8 cellular contexts compared by ENCODE assay signal in genomic region chr1:156749429-156750118, GRCh38. TPM values are rescaled to one million over a fixed set of nuclear protein-coding genes. Genes with fewer than 3 reads are reported as not detected.
A peak's percentile ranks its signal among the peaks of the same experiment; 100 is the strongest.
DNase-seq lines count a peak whose midpoint lies in the region; ATAC-seq and TF ChIP-seq lines count a peak whose summit lies in the region.

No MANE protein-coding gene starts in this region.

- peaks cover 92% of the 10 kb centered on the region for H3K79me2 ChIP-seq in Loucy (ENCODE audit: insufficient read depth, low read length)

- H3K4me1 Mint-ChIP-seq in CD4-positive, alpha-beta T cell (ENCODE audit: low read depth) = peaks cover 79% of the 10 kb centered on the region
- H3K4me1 Mint-ChIP-seq in nephron = peaks cover 72% of the 10 kb centered on the region

- no peak for DNase-seq in CD4-positive, alpha-beta T cell
- DNase-seq in dorsolateral prefrontal cortex (no peak), AG20443 (ENCODE audit: low spot score) (no peak), SHP77 (lab: John Stamatoyannopoulos, UW) (no peak), NOMO-1 treated with DMSO at 0.1 percent for 48 hours (lab: John Stamatoyannopoulos, UW; ENCODE audit: unreplicated experiment) (no peak), NCI-H526 treated with DMSO at 0.1 percent for 48 hours (lab: John Stamatoyannopoulos, UW) (no peak)

- peaks cover 12% of the 10 kb centered on the region; the same call in 1 of the 2 replicates for H3K36me3 ChIP-seq in Loucy (ENCODE audit: insufficient read depth, low read length)

- no peak for TF ChIP-seq CTCF in CD4-positive, alpha-beta T cell (IDR thresholded peaks at IDR 0.05)
- TF ChIP-seq CTCF in Loucy (conservative IDR thresholded peaks at IDR 0.05; ENCODE audit: low read length) (no peak), dorsolateral prefrontal cortex (IDR thresholded peaks at IDR 0.05 in 54 of 56, conservative IDR thresholded peaks at IDR 0.05 in 2 of 56; ENCODE audit: low read depth in 1 of 56, partially characterized antibody in 56 of 56) (no peak), nephron (IDR thresholded peaks at IDR 0.05; ENCODE audit: unreplicated experiment in 3 of 3) (no peak)

- no peaks in the 10 kb centered on the region for H3K9me3 ChIP-seq in CD4-positive, alpha-beta T cell (ENCODE audit: control insufficient read depth, low read length)
- no peaks in the 10 kb centered on the region for H3K9me3 ChIP-seq in Loucy (ENCODE audit: insufficient read depth, low read depth, low read length)

- POLR2A ChIA-PET in CD4-positive, alpha-beta T cell (lab: Charles Lee) = interaction anchor here (0.7 to 3.8 kb wide), 3 partner anchors 8 to 17 kb away, joined by 3 to 74 read pairs (median 3); partner anchors contain the start of genes MRPL24 and PRCC

- no peak for ATAC-seq in CD4-positive, alpha-beta T cell (ENCODE audit: poor library complexity)

- H2AFZ ChIP-seq in Loucy (ENCODE audit: low read length) = no peak overlapping the region

- peak overlapping the region; percentile 99 for H3K4me2 ChIP-seq in Loucy (ENCODE audit: low read depth, low read length, poor library complexity, severe bottlenecking)

- H3K4me1 ChIP-seq in Loucy (ENCODE audit: insufficient read depth, low read length, poor library complexity, severe bottlenecking) = peaks cover 36% of the 10 kb centered on the region

- peak overlapping the region; percentile 90 for H3K4me3 ChIP-seq in Loucy (ENCODE audit: low read length, poor library complexity, severe bottlenecking)
- H3K4me3 ChIP-seq in dorsolateral prefrontal cortex = peak overlapping the region; percentile 6 to 99 (median 95)

- no peaks in the 10 kb centered on the region for H3K9me2 ChIP-seq in Loucy (replicated peaks; ENCODE audit: low read depth, low read length)

- H3K27me3 ChIP-seq in CD4-positive, alpha-beta T cell (ENCODE audit: control insufficient read depth, insufficient read depth, low read length) = no peaks in the 10 kb centered on the region
- peaks cover 6% of the 10 kb centered on the region for H3K27me3 ChIP-seq in Loucy (ENCODE audit: insufficient read depth, low read length, poor library complexity, severe bottlenecking)
- no peaks in the 10 kb centered on the region for H3K27me3 ChIP-seq in dorsolateral prefrontal cortex

- peak overlapping the region; percentile 85 for H3K27ac Mint-ChIP-seq in CD4-positive, alpha-beta T cell
- peak overlapping the region; percentile 99 for H3K27ac Mint-ChIP-seq in nephron

- H3K36me3 Mint-ChIP-seq in CD4-positive, alpha-beta T cell (ENCODE audit: low read depth) = peaks cover 33% of the 10 kb centered on the region
- H3K36me3 Mint-ChIP-seq in nephron (ENCODE audit: low read depth) = peaks cover 8% of the 10 kb centered on the region

- H3K9me3 Mint-ChIP-seq in CD4-positive, alpha-beta T cell = no peaks in the 10 kb centered on the region
- no peaks in the 10 kb centered on the region for H3K9me3 Mint-ChIP-seq in nephron

- peaks cover 51% of the 10 kb centered on the region for H4K20me1 ChIP-seq in Loucy (ENCODE audit: insufficient read depth, low read length, poor library complexity, severe bottlenecking)

- intact Hi-C loops in CD4-positive, alpha-beta T cell (cut with DNase I, micrococcal nuclease) = loop anchor here (2.0 to 10.0 kb wide), 2 partner anchors 21 to 535 kb away; partner anchors contain the start of genes ISG20L2 (in 1 of the 2), METTL25B (in 1 of the 2) and PMF1 (in 1 of the 2)
- intact Hi-C loops in dorsolateral prefrontal cortex (cut with DNase I) = no loop called here

- H3K9ac ChIP-seq in Loucy (ENCODE audit: low read depth, low read length, poor library complexity, severe bottlenecking) = peak overlapping the region; percentile 100

- H3K27me3 Mint-ChIP-seq in CD4-positive, alpha-beta T cell = no peaks in the 10 kb centered on the region
- no peaks in the 10 kb centered on the region for H3K27me3 Mint-ChIP-seq in nephron (ENCODE audit: low read depth)

- peak overlapping the region; percentile 96 for H3K4me3 Mint-ChIP-seq in CD4-positive, alpha-beta T cell
- H3K4me3 Mint-ChIP-seq in nephron = peak overlapping the region; percentile 94 to 99 (median 97)

- peak overlapping the region; percentile 70 for H3K27ac ChIP-seq in CD4-positive, alpha-beta T cell (ENCODE audit: low read depth, low read length)
- peak overlapping the region; percentile 81 to 100 (median 98) for H3K27ac ChIP-seq in dorsolateral prefrontal cortex

- H3F3A ChIP-seq in Loucy (ENCODE audit: low read depth) = no peaks in the 10 kb centered on the region

- CTCF ChIA-PET in CD4-positive, alpha-beta T cell (lab: Charles Lee) = interaction anchor here (0.7 kb wide), 1 partner anchor 23 kb away, joined by 3 read pairs; no protein-coding TSS in a partner anchor

RNA-seq across cellular contexts. Expression of gene HDGF, which starts 1.9 kb away (rescaled TPM):
- 10 to 100 TPM; 60.8 TPM for total RNA-seq in CD4-positive, alpha-beta T cell
- 100 to 1,000 TPM in 98 of 120 experiments, 10 to 100 TPM in 22; 83.7 to 170 (median 109) TPM for total RNA-seq in dorsolateral prefrontal cortex

RNA-seq across cellular contexts. Expression of gene MRPL24, which starts 8.7 kb away (rescaled TPM):
- total RNA-seq in CD4-positive, alpha-beta T cell = 10 to 100 TPM; 11.7 to 11.9 TPM
- total RNA-seq in dorsolateral prefrontal cortex = 10 to 100 TPM; 38.0 to 78.2 (median 53.2) TPM

RNA-seq across cellular contexts. Expression of gene PRCC, which starts 17.8 kb away (rescaled TPM):
- total RNA-seq in CD4-positive, alpha-beta T cell = 10 to 100 TPM; 49.5 to 50.0 TPM
- total RNA-seq in dorsolateral prefrontal cortex = 10 to 100 TPM; 46.7 to 90.4 (median 66.7) TPM

RNA-seq across cellular contexts. Expression of gene ISG20L2, which starts 21.0 kb away (rescaled TPM):
- total RNA-seq in CD4-positive, alpha-beta T cell = 10 to 100 TPM; 44.2 to 50.9 TPM
- 10 to 100 TPM; 16.3 to 48.9 (median 30.2) TPM for total RNA-seq in dorsolateral prefrontal cortex

RNA-seq across cellular contexts. Expression of gene METTL25B, which starts 21.3 kb away (rescaled TPM):
- total RNA-seq in CD4-positive, alpha-beta T cell = 10 to 100 TPM; 10.6 to 12.0 TPM
- total RNA-seq in dorsolateral prefrontal cortex = 10 to 100 TPM; 18.8 to 53.1 (median 32.3) TPM

Comparison
In these comparisons a context has a peak if more than half of its experiments do, and no peak if none do; other contexts are left out.
1. intact Hi-C loops: an anchor here in CD4-positive, alpha-beta T cell (2.0 to 10.0 kb wide); none called in dorsolateral prefrontal cortex.